ENCODE assay signal across 11 cellular contexts in genomic region chr2:138030459-138030858, GRCh38.
A peak's percentile ranks its signal among the peaks of the same experiment; 100 is the strongest.
DNase-seq lines count a peak whose midpoint lies in the region; ATAC-seq and TF ChIP-seq lines count a peak whose summit lies in the region.
"Had no signal": no experiment of that assay in that cellular context is flagged by ENCODE, and none has a peak within 500 bp of the region (broad histone marks: within the 10 kb centered on the region; RNA-seq: fewer than 3 reads in every experiment).

No MANE protein-coding gene starts in this region.

- TF ChIP-seq CTCF in GM10266 (IDR thresholded peaks at IDR 0.05; ENCODE audit: control insufficient read depth, insufficient read depth, low read depth, missing control alignments) (no peak), cardiac fibroblast (IDR thresholded peaks at IDR 0.05; ENCODE audit: low read depth, low read length) (no peak)
- no peak for TF ChIP-seq CTCF in CD4-positive, alpha-beta T cell (IDR thresholded peaks at IDR 0.05)

- H4K5ac ChIP-seq in mesendoderm (ENCODE audit: low read length): no peak overlapping the region

- no peaks in the 10 kb centered on the region for H3K9me3 ChIP-seq in CD4-positive, alpha-beta T cell (ENCODE audit: control insufficient read depth, low read length)

- no peak overlapping the region for H3K18ac ChIP-seq in mesendoderm (ENCODE audit: low read length)

- H3K79me2 ChIP-seq in mesendoderm (ENCODE audit: control insufficient read depth, insufficient read depth, low read length): no peaks in the 10 kb centered on the region

- no peaks in the 10 kb centered on the region for H3K79me1 ChIP-seq in mesendoderm (ENCODE audit: low read length)

- no peaks in the 10 kb centered on the region for H3K36me3 ChIP-seq in mesendoderm (ENCODE audit: control insufficient read depth, insufficient read depth, low read length)

- no peak overlapping the region for H3K56ac ChIP-seq in mesendoderm (ENCODE audit: low read length)

- no peak overlapping the region for H2BK5ac ChIP-seq in mesendoderm (ENCODE audit: low read length)

- H2AK5ac ChIP-seq in mesendoderm (ENCODE audit: low read length): no peak overlapping the region

- H3K27me3 Mint-ChIP-seq in CD4-positive, alpha-beta T cell: peaks cover 4% of the 10 kb centered on the region

- H3K4ac ChIP-seq in mesendoderm (ENCODE audit: low read depth, low read length): no peak overlapping the region

- no peaks in the 10 kb centered on the region for H3K9me3 Mint-ChIP-seq in CD4-positive, alpha-beta T cell

- no peak overlapping the region for H2BK120ac ChIP-seq in mesendoderm (ENCODE audit: low read depth, low read length)

- H3K4me1 Mint-ChIP-seq in CD4-positive, alpha-beta T cell (ENCODE audit: low read depth): no peaks in the 10 kb centered on the region

- H4K8ac ChIP-seq in mesendoderm (ENCODE audit: low read depth, low read length): no peak overlapping the region

- no peak overlapping the region for H3K4me3 Mint-ChIP-seq in CD4-positive, alpha-beta T cell

- DNase-seq in GM10266 (ENCODE audit: extremely low spot score): peak; percentile 8
- peak; percentile 38 to 89 for DNase-seq in cardiac fibroblast (ENCODE audit: low read depth in 2 of 2)
- DNase-seq in dermis blood vessel endothelial cell: no peak
- DNase-seq in mesendoderm: no peak
- DNase-seq in CD4-positive, alpha-beta T cell: no peak
- DNase-seq in NCI-H187 treated with DMSO at 0.1 percent for 48 hours (lab: John Stamatoyannopoulos, UW): no peak
- DNase-seq: NCI-H1694 treated with DMSO at 0.1 percent for 48 hours, right cardiac atrium had no signal

- no peak overlapping the region for H3K9ac ChIP-seq in mesendoderm (ENCODE audit: low read length)

- H3K27ac Mint-ChIP-seq in CD4-positive, alpha-beta T cell: no peak overlapping the region

- intact Hi-C loops in CD4-positive, alpha-beta T cell (cut with DNase I, micrococcal nuclease): no loop called here

- H3K27ac ChIP-seq in mesendoderm (ENCODE audit: low read depth, low read length): no peak overlapping the region
- H3K27ac ChIP-seq in CD4-positive, alpha-beta T cell (ENCODE audit: low read depth, low read length): no peak overlapping the region
- H3K27ac ChIP-seq: coronary artery had no signal

- H3K36me3 Mint-ChIP-seq in CD4-positive, alpha-beta T cell (ENCODE audit: low read depth): no peaks in the 10 kb centered on the region

- H3K23ac ChIP-seq in mesendoderm (ENCODE audit: low read length): no peak overlapping the region

- H3K4me3 ChIP-seq in cardiac fibroblast (replicated peaks in 1 of 2; ENCODE audit: low read depth in 2 of 2, low read length in 2 of 2): no peak overlapping the region
- no peak overlapping the region for H3K4me3 ChIP-seq in mesendoderm (ENCODE audit: low read length)
- H3K4me3 ChIP-seq: coronary artery had no signal

- ATAC-seq in GM21515 (IDR thresholded peaks at IDR 0.05; ENCODE audit: unreplicated experiment): peak; percentile 59
- peak; percentile 43 for ATAC-seq in HG03159 (IDR thresholded peaks at IDR 0.05; ENCODE audit: unreplicated experiment)
- ATAC-seq in CD4-positive, alpha-beta T cell (ENCODE audit: poor library complexity): no peak
- ATAC-seq: right cardiac atrium had no signal

- no peaks in the 10 kb centered on the region for H3K27me3 ChIP-seq in mesendoderm (ENCODE audit: insufficient read depth, low read length, poor library complexity)
- H3K27me3 ChIP-seq in CD4-positive, alpha-beta T cell (ENCODE audit: control insufficient read depth, insufficient read depth, low read length): no peaks in the 10 kb centered on the region

- H3K4me2 ChIP-seq in mesendoderm (ENCODE audit: low read length): no peak overlapping the region

- WGBS in mesendoderm (ENCODE audit: extremely low coverage, insufficient coverage, low lambda C conversion rate): no CpG with 5 or more reads among the region's 3 CpGs

- H2BK15ac ChIP-seq in mesendoderm (replicated peaks; ENCODE audit: low read depth): no peak overlapping the region

- POLR2A ChIA-PET in CD4-positive, alpha-beta T cell (lab: Charles Lee): no interaction called here

- CTCF ChIA-PET in CD4-positive, alpha-beta T cell (lab: Charles Lee): no interaction called here

- H3K4me1 ChIP-seq in mesendoderm (ENCODE audit: control insufficient read depth, low read depth, low read length): no peaks in the 10 kb centered on the region

Comparison
In these comparisons a context has a peak if more than half of its experiments do, and no peak if none do; other contexts are left out.
1. DNase-seq: peak in GM10266 (single experiment) and cardiac fibroblast (2 of 2); none in dermis blood vessel endothelial cell (single experiment), mesendoderm (single experiment), CD4-positive, alpha-beta T cell (0 of 10) and NCI-H187 treated with DMSO at 0.1 percent for 48 hours (single experiment).